Comparison of ENCODE assay signal across 1 cellular context in genomic region chr16:71894229-71894920, GRCh38.
A peak's percentile ranks its signal among the peaks of the same experiment; 100 is the strongest.
TF ChIP-seq lines count a peak whose summit lies in the region.

No MANE protein-coding gene starts in this region.

TF ChIP-seq in HepG2, 621 proteins besides CTCF, POLR2A, EP300 and RAD21 (continued from another document and continues in another):
- TF ChIP-seq ARID5B (CRISPR knock-in tag; IDR thresholded peaks at IDR 0.05) (no peak), IRF2 (CRISPR knock-in tag; IDR thresholded peaks at IDR 0.05) (no peak), ZNF124 (CRISPR knock-in tag; IDR thresholded peaks at IDR 0.05) (no peak), ZBTB26 (CRISPR knock-in tag; IDR thresholded peaks at IDR 0.05; ENCODE audit: borderline replicate concordance) (no peak), ARHGAP35 (CRISPR knock-in tag; IDR thresholded peaks at IDR 0.05; ENCODE audit: borderline replicate concordance) (no peak), ZSCAN9 (CRISPR knock-in tag; IDR thresholded peaks at IDR 0.05; ENCODE audit: borderline replicate concordance) (no peak; the same call in 1 of the 2 replicates), ZNF275 (CRISPR knock-in tag; IDR thresholded peaks at IDR 0.05; ENCODE audit: borderline replicate concordance) (0 out of 2 replicates have a peak, but pooled peaks have one; percentile 13), KLF11 (CRISPR knock-in tag; IDR thresholded peaks at IDR 0.05) (no peak), ZNF552 (CRISPR knock-in tag; IDR thresholded peaks at IDR 0.05; ENCODE audit: borderline replicate concordance) (no peak), PHF21A (CRISPR knock-in tag; IDR thresholded peaks at IDR 0.05) (no peak), FOXP1 (IDR thresholded peaks at IDR 0.05) (no peak), FOXP1 (CRISPR knock-in tag; IDR thresholded peaks at IDR 0.05) (no peak), ZNF235 (CRISPR knock-in tag; IDR thresholded peaks at IDR 0.05; ENCODE audit: borderline replicate concordance) (no peak), ZHX1 (CRISPR knock-in tag; IDR thresholded peaks at IDR 0.05; ENCODE audit: low read depth) (no peak), ZNF570 (CRISPR knock-in tag; IDR thresholded peaks at IDR 0.05; ENCODE audit: borderline replicate concordance) (no peak), ZFP37 (CRISPR knock-in tag; IDR thresholded peaks at IDR 0.05; ENCODE audit: borderline replicate concordance) (no peak), JUND (CRISPR knock-in tag; IDR thresholded peaks at IDR 0.05) (no peak), PLSCR1 (CRISPR knock-in tag; IDR thresholded peaks at IDR 0.05; ENCODE audit: borderline replicate concordance) (no peak), SNAPC4 (CRISPR knock-in tag; IDR thresholded peaks at IDR 0.05) (no peak), NFATC3 (CRISPR knock-in tag; IDR thresholded peaks at IDR 0.05) (no peak), ZNF143 (CRISPR knock-in tag; IDR thresholded peaks at IDR 0.05) (no peak), PRPF4 (IDR thresholded peaks at IDR 0.05; ENCODE audit: low read depth, low read length, poor library complexity, severe bottlenecking) (no peak), KMT2B (CRISPR knock-in tag; IDR thresholded peaks at IDR 0.05) (no peak), NCOA2 (CRISPR knock-in tag; IDR thresholded peaks at IDR 0.05) (no peak), ZNF788 (CRISPR knock-in tag; IDR thresholded peaks at IDR 0.05; ENCODE audit: borderline replicate concordance) (0 out of 2 replicates have a peak, but pooled peaks have one; percentile 19), SMAD9 (CRISPR knock-in tag; IDR thresholded peaks at IDR 0.05) (no peak), HNRNPK (IDR thresholded peaks at IDR 0.05; ENCODE audit: low read depth, low read length, poor library complexity, severe bottlenecking) (no peak)
- TF ChIP-seq, protein P1, sequence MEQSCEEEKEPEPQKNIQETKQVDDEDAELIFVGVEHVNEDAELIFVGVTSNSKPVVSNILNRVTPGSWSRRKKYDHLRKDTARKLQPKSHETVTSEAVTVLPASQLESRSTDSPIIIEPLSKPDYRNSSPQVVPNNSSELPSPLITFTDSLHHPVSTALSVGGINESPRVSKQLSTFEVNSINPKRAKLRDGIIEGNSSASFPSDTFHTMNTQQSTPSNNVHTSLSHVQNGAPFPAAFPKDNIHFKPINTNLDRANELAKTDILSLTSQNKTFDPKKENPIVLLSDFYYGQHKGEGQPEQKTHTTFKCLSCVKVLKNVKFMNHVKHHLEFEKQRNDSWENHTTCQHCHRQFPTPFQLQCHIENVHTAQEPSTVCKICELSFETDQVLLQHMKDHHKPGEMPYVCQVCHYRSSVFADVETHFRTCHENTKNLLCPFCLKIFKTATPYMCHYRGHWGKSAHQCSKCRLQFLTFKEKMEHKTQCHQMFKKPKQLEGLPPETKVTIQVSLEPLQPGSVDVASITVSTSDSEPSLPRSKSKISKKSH (CRISPR knock-in tag; IDR thresholded peaks at IDR 0.05; ENCODE audit: borderline replicate concordance): peak; percentile 41; the same call in 1 of the 2 replicates
- TF ChIP-seq, protein P2, sequence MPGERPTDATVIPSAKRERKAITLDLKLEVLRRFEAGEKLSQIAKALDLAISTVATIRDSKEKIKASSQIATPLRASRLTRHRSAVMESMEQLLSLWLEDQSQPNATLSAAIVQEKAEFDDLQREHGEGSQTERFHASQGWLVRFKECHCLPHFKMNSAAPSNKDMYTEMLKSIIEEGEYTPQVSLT (CRISPR knock-in tag; IDR thresholded peaks at IDR 0.05; ENCODE audit: borderline replicate concordance, low read depth): 0 out of 2 replicates have a peak, but pooled peaks have one; percentile 33
- TF ChIP-seq, protein P3, sequence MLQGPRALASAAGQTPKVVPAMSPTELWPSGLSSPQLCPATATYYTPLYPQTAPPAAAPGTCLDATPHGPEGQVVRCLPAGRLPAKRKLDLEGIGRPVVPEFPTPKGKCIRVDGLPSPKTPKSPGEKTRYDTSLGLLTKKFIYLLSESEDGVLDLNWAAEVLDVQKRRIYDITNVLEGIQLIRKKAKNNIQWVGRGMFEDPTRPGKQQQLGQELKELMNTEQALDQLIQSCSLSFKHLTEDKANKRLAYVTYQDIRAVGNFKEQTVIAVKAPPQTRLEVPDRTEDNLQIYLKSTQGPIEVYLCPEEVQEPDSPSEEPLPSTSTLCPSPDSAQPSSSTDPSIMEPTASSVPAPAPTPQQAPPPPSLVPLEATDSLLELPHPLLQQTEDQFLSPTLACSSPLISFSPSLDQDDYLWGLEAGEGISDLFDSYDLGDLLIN (CRISPR knock-in tag; IDR thresholded peaks at IDR 0.05; ENCODE audit: borderline replicate concordance): no peak
- TF ChIP-seq, protein P4, sequence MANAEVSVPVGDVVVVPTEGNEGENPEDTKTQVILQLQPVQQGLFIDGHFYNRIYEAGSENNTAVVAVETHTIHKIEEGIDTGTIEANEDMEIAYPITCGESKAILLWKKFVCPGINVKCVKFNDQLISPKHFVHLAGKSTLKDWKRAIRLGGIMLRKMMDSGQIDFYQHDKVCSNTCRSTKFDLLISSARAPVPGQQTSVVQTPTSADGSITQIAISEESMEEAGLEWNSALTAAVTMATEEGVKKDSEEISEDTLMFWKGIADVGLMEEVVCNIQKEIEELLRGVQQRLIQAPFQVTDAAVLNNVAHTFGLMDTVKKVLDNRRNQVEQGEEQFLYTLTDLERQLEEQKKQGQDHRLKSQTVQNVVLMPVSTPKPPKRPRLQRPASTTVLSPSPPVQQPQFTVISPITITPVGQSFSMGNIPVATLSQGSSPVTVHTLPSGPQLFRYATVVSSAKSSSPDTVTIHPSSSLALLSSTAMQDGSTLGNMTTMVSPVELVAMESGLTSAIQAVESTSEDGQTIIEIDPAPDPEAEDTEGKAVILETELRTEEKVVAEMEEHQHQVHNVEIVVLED (CRISPR knock-in tag; IDR thresholded peaks at IDR 0.05; ENCODE audit: borderline replicate concordance): no peak
- TF ChIP-seq, protein P5, sequence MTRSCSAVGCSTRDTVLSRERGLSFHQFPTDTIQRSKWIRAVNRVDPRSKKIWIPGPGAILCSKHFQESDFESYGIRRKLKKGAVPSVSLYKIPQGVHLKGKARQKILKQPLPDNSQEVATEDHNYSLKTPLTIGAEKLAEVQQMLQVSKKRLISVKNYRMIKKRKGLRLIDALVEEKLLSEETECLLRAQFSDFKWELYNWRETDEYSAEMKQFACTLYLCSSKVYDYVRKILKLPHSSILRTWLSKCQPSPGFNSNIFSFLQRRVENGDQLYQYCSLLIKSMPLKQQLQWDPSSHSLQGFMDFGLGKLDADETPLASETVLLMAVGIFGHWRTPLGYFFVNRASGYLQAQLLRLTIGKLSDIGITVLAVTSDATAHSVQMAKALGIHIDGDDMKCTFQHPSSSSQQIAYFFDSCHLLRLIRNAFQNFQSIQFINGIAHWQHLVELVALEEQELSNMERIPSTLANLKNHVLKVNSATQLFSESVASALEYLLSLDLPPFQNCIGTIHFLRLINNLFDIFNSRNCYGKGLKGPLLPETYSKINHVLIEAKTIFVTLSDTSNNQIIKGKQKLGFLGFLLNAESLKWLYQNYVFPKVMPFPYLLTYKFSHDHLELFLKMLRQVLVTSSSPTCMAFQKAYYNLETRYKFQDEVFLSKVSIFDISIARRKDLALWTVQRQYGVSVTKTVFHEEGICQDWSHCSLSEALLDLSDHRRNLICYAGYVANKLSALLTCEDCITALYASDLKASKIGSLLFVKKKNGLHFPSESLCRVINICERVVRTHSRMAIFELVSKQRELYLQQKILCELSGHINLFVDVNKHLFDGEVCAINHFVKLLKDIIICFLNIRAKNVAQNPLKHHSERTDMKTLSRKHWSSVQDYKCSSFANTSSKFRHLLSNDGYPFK (CRISPR knock-in tag; IDR thresholded peaks at IDR 0.05; ENCODE audit: borderline replicate concordance): no peak
